In genomic region chr9:131095666-131096489, GRCh38 we compare ENCODE assay signal across 8 cellular contexts. TPM values are rescaled to one million over a fixed set of nuclear protein-coding genes. Genes with fewer than 3 reads are reported as not detected.
A peak's percentile ranks its signal among the peaks of the same experiment; 100 is the strongest.
DNase-seq lines count a peak whose midpoint lies in the region; ATAC-seq and TF ChIP-seq lines count a peak whose summit lies in the region.

No MANE protein-coding gene starts in this region.

- ATAC-seq in GM19397 (IDR thresholded peaks at IDR 0.05; ENCODE audit: unreplicated experiment) (no peak), GM18907 (IDR thresholded peaks at IDR 0.05; ENCODE audit: unreplicated experiment) (no peak)

- TF ChIP-seq CTCF in GM10266 (IDR thresholded peaks at IDR 0.05; ENCODE audit: control insufficient read depth, insufficient read depth, low read depth, missing control alignments) = no peak

- DNase-seq in GM10266 (ENCODE audit: extremely low spot score) (peak; percentile 67), NCI-H460 (ENCODE audit: extremely low read depth, low read depth) (peak; percentile 30), astrocyte of the hippocampus (ENCODE audit: low read depth, low spot score) (peak; percentile 58), iPS-NIHi11 (ENCODE audit: low spot score) (peak; percentile 94), NCI-H446 treated with DMSO at 0.1 percent for 48 hours (lab: John Stamatoyannopoulos, UW) (no peak)
- peak; percentile 27 for DNase-seq in stimulated activated CD4-positive, alpha-beta T cell treated with anti-CD3 and anti-CD28 coated beads, Interleukin-1b, Interleukin-23, amount 100 ng/mL, for 48 hours

RNA-seq across cellular contexts. Expression of gene AIF1L, which starts 0.5 kb away (rescaled TPM):
- total RNA-seq in NCI-H460 (2014; rRNA removed; shearing (Covaris generic)) = 4.2 and 5.0 TPM in 2 replicates
- polyA plus RNA-seq in NCI-H460 (2014; cell fraction: nucleus; rRNA removed) = 6.4 TPM in 2 replicates

RNA-seq across cellular contexts. Expression of gene NUP214, which starts 29.5 kb away (rescaled TPM):
- 12.9 and 17.2 TPM in 2 replicates for total RNA-seq in NCI-H460 (2014; rRNA removed; shearing (Covaris generic))
- polyA plus RNA-seq in NCI-H460 (2014; cell fraction: nucleus; rRNA removed) = 44.8 and 83.7 TPM in 2 replicates
